Comparison of ENCODE assay signal across 8 cellular contexts in genomic region chrX:12790878-12791252, GRCh38. TPM values are rescaled to one million over a fixed set of nuclear protein-coding genes. Genes with fewer than 3 reads are reported as not detected.
DNase-seq lines count a peak whose midpoint lies in the region; ATAC-seq lines count a peak whose summit lies in the region.

No MANE protein-coding gene starts in this region.

- H3K27me3 ChIP-seq in right cardiac atrium (ENCODE audit: control insufficient read depth, insufficient read depth) = no peaks in the 10 kb centered on the region

- intact Hi-C loops in right cardiac atrium (cut with DNase I) = no loop called here
- intact Hi-C loops in sciatic nerve (cut with DNase I) = no loop called here

- DNase-seq in T-helper 2 cell treated with Interferon-gamma antibody and Interleukin-4, amounts not matched to agents 5 μg/mL and 100 μg/mL, for 36 hours (ENCODE audit: low spot score) = peak; percentile 5
- DNase-seq in right cardiac atrium (no peak), KG1 (lab: John Stamatoyannopoulos, UW) (no peak), Kasumi-1 (lab: John Stamatoyannopoulos, UW) (no peak), sciatic nerve (ENCODE audit: low spot score) (no peak)
- peak; percentile 1 for DNase-seq in stimulated activated CD8-positive, alpha-beta memory T cell treated with anti-CD3 and anti-CD28 coated beads, Interleukin-4, amount 100 ng/mL, for 24 hours (ENCODE audit: low read depth)

- peak overlapping the region; percentile 86 for H3K4me3 Mint-ChIP-seq in T-helper 2 cell treated with Interferon-gamma antibody and Interleukin-4, amounts not matched to agents 5 μg/mL and 100 μg/mL, for 36 hours

- H3K36me3 Mint-ChIP-seq in T-helper 2 cell treated with Interferon-gamma antibody and Interleukin-4, amounts not matched to agents 5 μg/mL and 100 μg/mL, for 36 hours (ENCODE audit: low read depth) = peaks cover 18% of the 10 kb centered on the region

- H3K27ac ChIP-seq in right cardiac atrium (ENCODE audit: low read length) = no peak overlapping the region

- peak overlapping the region; percentile 76 for H3K4me3 ChIP-seq in right cardiac atrium (ENCODE audit: low read length)

- peak; percentile 31 for ATAC-seq in GM18909 (IDR thresholded peaks at IDR 0.05; ENCODE audit: poor library complexity, unreplicated experiment)
- ATAC-seq in HG02840 (IDR thresholded peaks at IDR 0.05; ENCODE audit: low FRiP score, unreplicated experiment) = peak; percentile 20
- ATAC-seq in right cardiac atrium = no peak
- ATAC-seq in sciatic nerve = no peak

- H3K27me3 Mint-ChIP-seq in T-helper 2 cell treated with Interferon-gamma antibody and Interleukin-4, amounts not matched to agents 5 μg/mL and 100 μg/mL, for 36 hours (ENCODE audit: low read depth) = peaks cover 9% of the 10 kb centered on the region

- H3K4me1 Mint-ChIP-seq in T-helper 2 cell treated with Interferon-gamma antibody and Interleukin-4, amounts not matched to agents 5 μg/mL and 100 μg/mL, for 36 hours (ENCODE audit: low read depth) = peaks cover 22% of the 10 kb centered on the region

- H3K4me1 ChIP-seq in right cardiac atrium (ENCODE audit: control insufficient read depth, insufficient read depth, low read length) = peaks cover 3% of the 10 kb centered on the region

- H3K9me3 ChIP-seq in right cardiac atrium (ENCODE audit: control insufficient read depth, low read length) = no peaks in the 10 kb centered on the region

- 2% methylated on average over 21 of the region's 21 CpGs for WGBS in right cardiac atrium

- no peaks in the 10 kb centered on the region for H3K9me3 Mint-ChIP-seq in T-helper 2 cell treated with Interferon-gamma antibody and Interleukin-4, amounts not matched to agents 5 μg/mL and 100 μg/mL, for 36 hours

- no peak overlapping the region for H3K27ac Mint-ChIP-seq in T-helper 2 cell treated with Interferon-gamma antibody and Interleukin-4, amounts not matched to agents 5 μg/mL and 100 μg/mL, for 36 hours

RNA-seq across cellular contexts. Expression of gene PRPS2, which starts 0.3 kb away (rescaled TPM):
- total RNA-seq in right cardiac atrium = 1 to 10 TPM; 4.7 to 5.5 (median 5.5) TPM
- 3.6 TPM for polyA plus RNA-seq in right cardiac atrium
- 45.1 TPM for total RNA-seq in sciatic nerve

Comparison
In these comparisons a context has a peak if more than half of its experiments do, and no peak if none do; other contexts are left out.
1. ATAC-seq: peak in GM18909 (single experiment) and HG02840 (single experiment); none in right cardiac atrium (0 of 2) and sciatic nerve (single experiment).
2. DNase-seq: peak in T-helper 2 cell treated with Interferon-gamma antibody and Interleukin-4, amounts not matched to agents 5 μg/mL and 100 μg/mL, for 36 hours (single experiment) and stimulated activated CD8-positive, alpha-beta memory T cell treated with anti-CD3 and anti-CD28 coated beads, Interleukin-4, amount 100 ng/mL, for 24 hours (single experiment); none in right cardiac atrium (0 of 3), KG1 (single experiment), Kasumi-1 (0 of 2) and sciatic nerve (single experiment).